Comparison of ENCODE assay signal across 11 cellular contexts in genomic region chr9:107480386-107480789, GRCh38. TPM values are rescaled to one million over a fixed set of nuclear protein-coding genes. Genes with fewer than 3 reads are reported as not detected.
DNase-seq lines count a peak whose midpoint lies in the region; ATAC-seq and TF ChIP-seq lines count a peak whose summit lies in the region.
"Had no signal": no experiment of that assay in that cellular context is flagged by ENCODE, and none has a peak within 500 bp of the region (broad histone marks: within the 10 kb centered on the region; RNA-seq: fewer than 3 reads in every experiment).

No MANE protein-coding gene starts in this region.

- H3K27me3 ChIP-seq in GM23338 (ENCODE audit: insufficient read depth) (peaks cover 1% of the 10 kb centered on the region; the same call in 1 of the 2 replicates), foreskin keratinocyte (no peaks in the 10 kb centered on the region), smooth muscle cell (ENCODE audit: low read depth) (no peaks in the 10 kb centered on the region), SJCRH30 (no peaks in the 10 kb centered on the region)
- H3K27me3 ChIP-seq: thyroid gland had no signal

- no peak overlapping the region for H3K4me2 ChIP-seq in GM23338
- peak overlapping the region; percentile 79 for H3K4me2 ChIP-seq in smooth muscle cell

- TF ChIP-seq CTCF in GM23338 (conservative IDR thresholded peaks at IDR 0.05; ENCODE audit: low read depth in 2 of 2) (no peak), foreskin keratinocyte (conservative IDR thresholded peaks at IDR 0.05) (no peak), smooth muscle cell (IDR thresholded peaks at IDR 0.05; ENCODE audit: borderline replicate concordance, insufficient read depth, poor library complexity, severe bottlenecking) (no peak)

- H4K20me1 ChIP-seq in GM23338 (replicated peaks; ENCODE audit: insufficient read depth) (no peaks in the 10 kb centered on the region), smooth muscle cell (ENCODE audit: low read depth) (no peaks in the 10 kb centered on the region)

- H3K36me3 ChIP-seq in GM23338 (ENCODE audit: insufficient read depth): no peaks in the 10 kb centered on the region
- H3K36me3 ChIP-seq in smooth muscle cell (ENCODE audit: low read depth): peaks cover 4% of the 10 kb centered on the region
- H3K36me3 ChIP-seq in SJCRH30: no peaks in the 10 kb centered on the region
- H3K36me3 ChIP-seq: thyroid gland had no signal

- H3K4me1 Mint-ChIP-seq in GM23338: peaks cover 3% of the 10 kb centered on the region; the same call in 1 of the 3 replicates
- no peaks in the 10 kb centered on the region for H3K4me1 Mint-ChIP-seq in effector memory CD8-positive, alpha-beta T cell (ENCODE audit: low read depth in 2 of 2)

- H3K4me1 ChIP-seq in GM23338 (ENCODE audit: insufficient read depth): no peaks in the 10 kb centered on the region; the same call in 1 of the 2 replicates
- H3K4me1 ChIP-seq in foreskin keratinocyte: peaks cover 13% of the 10 kb centered on the region
- peaks cover 7% of the 10 kb centered on the region for H3K4me1 ChIP-seq in smooth muscle cell (ENCODE audit: low read depth)
- no peaks in the 10 kb centered on the region for H3K4me1 ChIP-seq in SJCRH30
- H3K4me1 ChIP-seq: thyroid gland had no signal

- H3K4me3 ChIP-seq in GM23338: no peak overlapping the region
- peak overlapping the region; percentile 24 for H3K4me3 ChIP-seq in smooth muscle cell
- H3K4me3 ChIP-seq in SJCRH30: no peak overlapping the region
- H3K4me3 ChIP-seq: GM12878, thyroid gland had no signal

- H3K27ac Mint-ChIP-seq in GM23338: 0 out of 2 replicates have a peak overlapping the region, but pooled peaks have one; percentile 31
- no peak overlapping the region for H3K27ac Mint-ChIP-seq in effector memory CD8-positive, alpha-beta T cell

- H3K9me2 ChIP-seq in GM23338 (ENCODE audit: insufficient read depth): no peaks in the 10 kb centered on the region

- WGBS in smooth muscle cell (ENCODE audit: low lambda C conversion rate): 40% methylated on average over 12 of the region's 12 CpGs

- peak overlapping the region; percentile 3 for H3K9ac ChIP-seq in smooth muscle cell (ENCODE audit: low read depth)

- DNase-seq in GM23338 (ENCODE audit: low spot score) (no peak), SIG-M5 (lab: John Stamatoyannopoulos, UW) (peak; percentile 42), foreskin keratinocyte (peak in 1 of 2 donors; percentile 69), smooth muscle cell (lab: John Stamatoyannopoulos, UW; ENCODE audit: unreplicated experiment) (no peak), SJCRH30 (no peak)
- DNase-seq in effector memory CD8-positive, alpha-beta T cell: no peak
- DNase-seq: NCI-H1092 had no signal

- H2AFZ ChIP-seq in GM23338: peak overlapping the region; percentile 50; the same call in 1 of the 2 replicates
- peak overlapping the region; percentile 26 for H2AFZ ChIP-seq in smooth muscle cell (ENCODE audit: low read depth)

- ATAC-seq in GM23338 (no peak), foreskin keratinocyte (peak; percentile 49), GM21825 (IDR thresholded peaks at IDR 0.05; ENCODE audit: unreplicated experiment) (no peak), HG02885 (IDR thresholded peaks at IDR 0.05; ENCODE audit: poor library complexity, unreplicated experiment) (no peak)
- ATAC-seq in effector memory CD8-positive, alpha-beta T cell (replicated peaks): no peak
- ATAC-seq: GM12878 had no signal

- no peaks in the 10 kb centered on the region for H3K36me3 Mint-ChIP-seq in GM23338 (ENCODE audit: low read depth)
- H3K36me3 Mint-ChIP-seq in effector memory CD8-positive, alpha-beta T cell (ENCODE audit: insufficient read depth): peaks cover 2% of the 10 kb centered on the region

- no peaks in the 10 kb centered on the region for H3K79me2 ChIP-seq in GM23338 (replicated peaks; ENCODE audit: insufficient read depth)
- no peaks in the 10 kb centered on the region for H3K79me2 ChIP-seq in smooth muscle cell (ENCODE audit: low read depth)

- no peaks in the 10 kb centered on the region for H3K9me3 Mint-ChIP-seq in GM23338
- H3K9me3 Mint-ChIP-seq in effector memory CD8-positive, alpha-beta T cell: no peaks in the 10 kb centered on the region

- H3K27ac ChIP-seq in GM23338 (ENCODE audit: low read depth) (no peak overlapping the region), foreskin keratinocyte (peak overlapping the region; percentile 62), smooth muscle cell (ENCODE audit: low read depth) (peak overlapping the region; percentile 13), SJCRH30 (no peak overlapping the region)
- H3K27ac ChIP-seq: thyroid gland had no signal

- H3F3A ChIP-seq in GM23338 (replicated peaks; ENCODE audit: low read depth): no peaks in the 10 kb centered on the region
- H3F3A ChIP-seq in smooth muscle cell (ENCODE audit: low read depth): peaks cover 4% of the 10 kb centered on the region

- H3K9me3 ChIP-seq in smooth muscle cell (replicated peaks; ENCODE audit: low read depth): no peaks in the 10 kb centered on the region
- H3K9me3 ChIP-seq in SJCRH30 (replicated peaks): no peaks in the 10 kb centered on the region
- H3K9me3 ChIP-seq: thyroid gland had no signal

- no peak overlapping the region for H3K4me3 Mint-ChIP-seq in GM23338
- no peak overlapping the region for H3K4me3 Mint-ChIP-seq in effector memory CD8-positive, alpha-beta T cell

- H3K27me3 Mint-ChIP-seq in GM23338 (ENCODE audit: insufficient read depth, low read depth, poor library complexity): peaks cover 2% of the 10 kb centered on the region
- H3K27me3 Mint-ChIP-seq in effector memory CD8-positive, alpha-beta T cell: peaks cover 7 to 21% of the 10 kb centered on the region in 2 donors

TF ChIP-seq in GM23338, 12 proteins besides CTCF, POLR2A, EP300 and RAD21 (continues in another document):
- TF ChIP-seq ETS1 (IDR thresholded peaks at IDR 0.05): no peak

RNA-seq across cellular contexts. Expression of gene KLF4, which starts 9.2 kb away (rescaled TPM):
- total RNA-seq in GM23338 (2014; rRNA removed; shearing (Covaris generic)): 26.8 and 29.8 TPM in 2 replicates
- polyA plus RNA-seq in GM23338 (2016; fragmentation: Nextera tagmentation; extraction: Ambion mirVana) (6.0 and 8.3 TPM in 2 replicates), foreskin keratinocyte (12.0 and 12.6 TPM in 2 replicates), smooth muscle cell (5.1 and 13.6 TPM in 2 replicates)
- total RNA-seq in foreskin keratinocyte (16.0 and 17.6 TPM in 2 replicates), smooth muscle cell (33.3 and 43.6 TPM in 2 replicates)
- 3.8 and 3.9 TPM in 2 replicates for total RNA-seq in SJCRH30 (2014; rRNA removed; shearing (Covaris generic))

Comparison
In these comparisons a context has a peak if more than half of its experiments do, and no peak if none do; other contexts are left out.
1. H3K27ac ChIP-seq: peak in foreskin keratinocyte (single experiment) and smooth muscle cell (single experiment); none in GM23338 (single experiment) and SJCRH30 (single experiment).